Comparison of ENCODE assay signal across 20 cellular contexts in genomic region chr1:82578086-82578726, GRCh38.
"Had no signal": no experiment of that assay in that cellular context is flagged by ENCODE, and none has a peak within 500 bp of the region (broad histone marks: within the 10 kb centered on the region; RNA-seq: fewer than 3 reads in every experiment).

No MANE protein-coding gene starts in this region.

- H3K4me1 ChIP-seq: breast epithelium, right atrium auricular region had no signal

- H3K9me3 Mint-ChIP-seq: activated CD8-positive, alpha-beta T cell treated with anti-CD3 and anti-CD28 coated beads for 36 hours; activated naive CD8-positive, alpha-beta T cell treated with anti-CD3 and anti-CD28 coated beads, Interleukin-2, amount 10 ng/mL, durations not matched to agents 7 days and 5 days; mesothelial cell of epicardium; neural crest cell; stimulated activated memory B cell treated with anti-CD40 and anti-IgM and Interleukin-4, amounts not matched to agents 10 μg/mL and 1 μg/mL and 100 μg/mL, for 72 hours; type B pancreatic cell had no signal

- H3K36me3 ChIP-seq: breast epithelium, right atrium auricular region, WERI-Rb-1 had no signal

- H3K27me3 ChIP-seq: breast epithelium, right atrium auricular region had no signal

- ATAC-seq: activated CD4-positive, alpha-beta T cell treated with anti-CD3 and anti-CD28 coated beads for 36 hours; activated CD8-positive, alpha-beta T cell treated with anti-CD3 and anti-CD28 coated beads for 36 hours; activated T-cell treated with anti-CD3 and anti-CD28 coated beads, Interleukin-2, amount 50 U/mL, for 72 hours; stimulated activated memory B cell treated with anti-CD40 and anti-IgM and Interleukin-4, amounts not matched to agents 10 μg/mL and 1 μg/mL and 100 μg/mL, for 72 hours had no signal

- H3K36me3 Mint-ChIP-seq: activated naive CD8-positive, alpha-beta T cell treated with anti-CD3 and anti-CD28 coated beads, Interleukin-2, amount 10 ng/mL, durations not matched to agents 7 days and 5 days; mesothelial cell of epicardium; stimulated activated memory B cell treated with anti-CD40 and anti-IgM and Interleukin-4, amounts not matched to agents 10 μg/mL and 1 μg/mL and 100 μg/mL, for 72 hours; type B pancreatic cell had no signal

- DNase-seq: activated CD4-positive, alpha-beta T cell treated with anti-CD3 and anti-CD28 coated beads for 36 hours; activated CD8-positive, alpha-beta memory T cell treated with anti-CD3 and anti-CD28 coated beads, Interleukin-2, amount 50 U/mL, for 4 hours; activated CD8-positive, alpha-beta T cell treated with anti-CD3 and anti-CD28 coated beads for 36 hours; activated gamma-delta T cell treated with Interleukin-2 at 50 U/mL for 16 hours; activated naive CD8-positive, alpha-beta T cell treated with anti-CD3 and anti-CD28 coated beads, Interleukin-2, amount 10 ng/mL, durations not matched to agents 7 days and 5 days; activated T-cell treated with anti-CD3 and anti-CD28 coated beads, Interleukin-2, amount 50 U/mL, for 72 hours; anterior cingulate cortex; dermis blood vessel endothelial cell; erythroblast; hypothalamus; kidney glomerular epithelial cell; posterior cingulate gyrus; WERI-Rb-1 had no signal

- H3K9me3 ChIP-seq: breast epithelium, right atrium auricular region had no signal

- H3K4me3 Mint-ChIP-seq: activated CD4-positive, alpha-beta T cell treated with anti-CD3 and anti-CD28 coated beads for 36 hours; activated CD8-positive, alpha-beta T cell treated with anti-CD3 and anti-CD28 coated beads for 36 hours; activated naive CD8-positive, alpha-beta T cell treated with anti-CD3 and anti-CD28 coated beads, Interleukin-2, amount 10 ng/mL, durations not matched to agents 7 days and 5 days; activated T-cell treated with anti-CD3 and anti-CD28 coated beads, Interleukin-2, amount 50 U/mL, for 72 hours; mesothelial cell of epicardium; neural crest cell; stimulated activated memory B cell treated with anti-CD40 and anti-IgM and Interleukin-4, amounts not matched to agents 10 μg/mL and 1 μg/mL and 100 μg/mL, for 72 hours; type B pancreatic cell had no signal

- H3K27ac ChIP-seq: breast epithelium, right atrium auricular region, skin epidermis, WERI-Rb-1 had no signal

- H3K4me1 Mint-ChIP-seq: activated CD4-positive, alpha-beta T cell treated with anti-CD3 and anti-CD28 coated beads for 36 hours; activated naive CD8-positive, alpha-beta T cell treated with anti-CD3 and anti-CD28 coated beads, Interleukin-2, amount 10 ng/mL, durations not matched to agents 7 days and 5 days; neural crest cell; stimulated activated memory B cell treated with anti-CD40 and anti-IgM and Interleukin-4, amounts not matched to agents 10 μg/mL and 1 μg/mL and 100 μg/mL, for 72 hours had no signal

- H3K27ac Mint-ChIP-seq: activated CD4-positive, alpha-beta T cell treated with anti-CD3 and anti-CD28 coated beads for 36 hours; activated CD8-positive, alpha-beta T cell treated with anti-CD3 and anti-CD28 coated beads for 36 hours; activated naive CD8-positive, alpha-beta T cell treated with anti-CD3 and anti-CD28 coated beads, Interleukin-2, amount 10 ng/mL, durations not matched to agents 7 days and 5 days; activated T-cell treated with anti-CD3 and anti-CD28 coated beads, Interleukin-2, amount 50 U/mL, for 72 hours; mesothelial cell of epicardium; stimulated activated memory B cell treated with anti-CD40 and anti-IgM and Interleukin-4, amounts not matched to agents 10 μg/mL and 1 μg/mL and 100 μg/mL, for 72 hours; type B pancreatic cell had no signal

- H3K27me3 Mint-ChIP-seq: activated CD4-positive, alpha-beta T cell treated with anti-CD3 and anti-CD28 coated beads for 36 hours; activated CD8-positive, alpha-beta T cell treated with anti-CD3 and anti-CD28 coated beads for 36 hours; stimulated activated memory B cell treated with anti-CD40 and anti-IgM and Interleukin-4, amounts not matched to agents 10 μg/mL and 1 μg/mL and 100 μg/mL, for 72 hours; type B pancreatic cell had no signal

- H3K4me3 ChIP-seq: breast epithelium, right atrium auricular region, skin epidermis had no signal
